ENCODE assay signal across 8 cellular contexts in genomic region chr4:8440491-8441311, GRCh38. TPM values are rescaled to one million over a fixed set of nuclear protein-coding genes. Genes with fewer than 3 reads are reported as not detected.
DNase-seq lines count a peak whose midpoint lies in the region; ATAC-seq and TF ChIP-seq lines count a peak whose summit lies in the region.

Gene ACOX3 (minus strand): TSS chr4:8440723. CDS start chr4:8416521, 24,202 bp downstream.
Gene TRMT44 (plus strand): TSS chr4:8440777. CDS start chr4:8440823, 46 bp downstream.

- peaks cover 77 to 85% (median 81%) of the 10 kb centered on the region in 3 donors for H3K4me1 Mint-ChIP-seq in CD8-positive, alpha-beta memory T cell

- no peak for TF ChIP-seq CTCF in lung (IDR thresholded peaks at IDR 0.05; ENCODE audit: control extremely low read depth, extremely low read depth)

- POLR2A ChIA-PET in CD8-positive, alpha-beta memory T cell (lab: Charles Lee), result interaction anchor here (1.9 kb wide), 1 partner anchor 12 kb away, joined by 8 read pairs; no protein-coding TSS in a partner anchor

- H3K27me3 ChIP-seq in CD8-positive, alpha-beta memory T cell (ENCODE audit: insufficient read depth, low read length, poor library complexity, severe bottlenecking), result no peaks in the 10 kb centered on the region
- no peaks in the 10 kb centered on the region for H3K27me3 ChIP-seq in lung (ENCODE audit: control insufficient read depth, insufficient read depth)

- peak; percentile 91 to 98 (median 94) for DNase-seq in CD8-positive, alpha-beta memory T cell
- peak; percentile 82 for DNase-seq in HPDE6-E6E7 (ENCODE audit: extremely low spot score)
- peak; percentile 72 for DNase-seq in NK-92 (lab: John Stamatoyannopoulos, UW; ENCODE audit: unreplicated experiment)
- DNase-seq in activated CD8-positive, alpha-beta memory T cell treated with anti-CD3 and anti-CD28 coated beads for 24 hours, result peak; percentile 100
- peak; percentile 93 for DNase-seq in effector CD4-positive, alpha-beta T cell
- DNase-seq in lung (ENCODE audit: low spot score), result peak; percentile 93
- peak; percentile 92 to 93 (median 93) for DNase-seq in stimulated activated CD4-positive, alpha-beta T cell treated with anti-CD3 and anti-CD28 coated beads, TNF-alpha, amount 100 ng/mL, for 24 hours (ENCODE audit: low read depth in 3 of 3)

- ATAC-seq in GM19455 (IDR thresholded peaks at IDR 0.05; ENCODE audit: unreplicated experiment) (peak; percentile 91), lung (ENCODE audit: insufficient read depth, low FRiP score) (peak; percentile 87)

- CTCF ChIA-PET in CD8-positive, alpha-beta memory T cell (lab: Charles Lee), result interaction anchor here (1.2 to 1.9 kb wide), 3 partner anchors 11 to 264 kb away, joined by 4 to 6 read pairs (median 4); no protein-coding TSS in a partner anchor

- peaks cover 0 to 8% (median 0%) of the 10 kb centered on the region in 5 donors for H3K9me3 Mint-ChIP-seq in CD8-positive, alpha-beta memory T cell

- H3K4me3 ChIP-seq in CD8-positive, alpha-beta memory T cell (ENCODE audit: low read length), result peak within 1 kb of the TSS; percentile 92
- peak within 1 kb of the TSS; percentile 99 for H3K4me3 ChIP-seq in lung

- H3K36me3 Mint-ChIP-seq in CD8-positive, alpha-beta memory T cell, result peaks cover 0 to 18% (median 2%) of the 10 kb centered on the region in 3 donors

- peaks cover 47% of the 10 kb centered on the region for H3K4me1 ChIP-seq in CD8-positive, alpha-beta memory T cell (ENCODE audit: insufficient read depth, low read length)
- H3K4me1 ChIP-seq in lung (ENCODE audit: control insufficient read depth in 2 of 2, insufficient read depth in 2 of 2, low read length in 2 of 2), result peaks cover 6 to 24% of the 10 kb centered on the region in 2 donors

- peak within 1 kb of the TSS; percentile 98 for H3K27ac ChIP-seq in CD8-positive, alpha-beta memory T cell (ENCODE audit: low read depth, low read length)
- peak within 1 kb of the TSS; percentile 93 to 96 for H3K27ac ChIP-seq in lung (ENCODE audit: low read depth in 1 of 2, low read length in 1 of 2)

- H3K27ac Mint-ChIP-seq in CD8-positive, alpha-beta memory T cell, result peak within 1 kb of the TSS; percentile 98 to 100 (median 99)

- H3K9me3 ChIP-seq in CD8-positive, alpha-beta memory T cell (ENCODE audit: low read length), result no peaks in the 10 kb centered on the region
- H3K9me3 ChIP-seq in lung (ENCODE audit: control insufficient read depth in 2 of 2, insufficient read depth in 1 of 2, low read length in 1 of 2), result no peaks in the 10 kb centered on the region

- no peaks in the 10 kb centered on the region for H3K27me3 Mint-ChIP-seq in CD8-positive, alpha-beta memory T cell

- H3K36me3 ChIP-seq in CD8-positive, alpha-beta memory T cell (ENCODE audit: insufficient read depth, low read length), result no peaks in the 10 kb centered on the region
- H3K36me3 ChIP-seq in lung (ENCODE audit: control insufficient read depth in 2 of 2, insufficient read depth in 2 of 2, low read length in 2 of 2), result no peaks in the 10 kb centered on the region

- 0% methylated on average over 58 to 60 of the region's 60 CpGs for WGBS in lung, 2 donors

- peak within 1 kb of the TSS; percentile 93 to 100 (median 97) for H3K4me3 Mint-ChIP-seq in CD8-positive, alpha-beta memory T cell

RNA-seq across cellular contexts. Expression of gene ACOX3, which starts in this region (rescaled TPM):
- 10 to 100 TPM; 22.3 to 24.9 TPM for total RNA-seq in CD8-positive, alpha-beta memory T cell
- polyA plus RNA-seq in CD8-positive, alpha-beta memory T cell, result 14.2 TPM
- 10 to 100 TPM; 26.9 to 32.2 TPM for total RNA-seq in lung
- polyA plus RNA-seq in lung, result 10 to 100 TPM; 15.6 to 16.1 TPM

RNA-seq across cellular contexts. Expression of gene TRMT44, which starts in this region (rescaled TPM):
- 10 to 100 TPM; 25.2 to 25.6 TPM for total RNA-seq in CD8-positive, alpha-beta memory T cell
- 13.8 TPM for polyA plus RNA-seq in CD8-positive, alpha-beta memory T cell
- 10 to 100 TPM; 22.6 to 24.8 TPM for total RNA-seq in lung
- polyA plus RNA-seq in lung, result 1 to 10 TPM; 7.3 to 7.4 TPM

Comparison
In these comparisons a context has a peak if more than half of its experiments do, and no peak if none do; other contexts are left out.
1. Peak in every context shown above with its lines: DNase-seq, ATAC-seq, H3K4me3 ChIP-seq and H3K27ac ChIP-seq.